Comparison of ENCODE assay signal across 23 cellular contexts in the genomic region with DNA sequence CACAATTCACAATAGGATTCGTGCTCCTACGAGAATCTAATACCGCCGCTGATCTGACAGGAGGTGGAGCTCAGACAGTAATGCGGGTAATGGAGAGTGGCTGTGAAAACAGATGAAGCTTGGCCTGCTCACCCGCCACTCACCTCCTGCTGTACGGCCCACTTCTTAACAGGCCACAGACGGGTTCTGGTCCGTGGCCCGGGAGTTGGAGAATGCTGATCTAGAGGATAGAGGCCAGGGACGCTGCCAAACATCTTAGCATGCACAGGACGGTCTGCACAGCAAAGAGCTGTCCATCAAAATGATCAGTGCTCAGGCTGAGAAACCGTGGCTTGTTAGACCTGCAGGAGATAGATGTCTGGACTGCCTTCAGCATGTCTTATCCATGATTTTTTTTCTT.
DNase-seq lines count a peak whose midpoint lies in the region; ATAC-seq, FAIRE-seq and TF ChIP-seq lines count a peak whose summit lies in the region.
"Had no signal": no experiment of that assay in that cellular context is flagged by ENCODE, and none has a peak within 500 bp of the region (broad histone marks: within the 10 kb centered on the region; RNA-seq: fewer than 3 reads in every experiment).

No MANE protein-coding gene starts in this region.

- H3K27ac ChIP-seq in cingulate gyrus (ENCODE audit: low read depth, low read length) (peak overlapping the region; percentile 22), kidney (ENCODE audit: low read depth in 2 of 2, low read length in 2 of 2) (no peak overlapping the region), transverse colon (no peak overlapping the region)
- H3K27ac ChIP-seq: BLaER1 had no signal

- intact Hi-C loops in sciatic nerve (cut with DNase I) (no loop called here), kidney (cut with DNase I) (no loop called here), transverse colon (cut with DNase I; ENCODE audit: low total_unique reads) (no loop called here)

- no peak overlapping the region for H3K4me3 ChIP-seq in kidney (ENCODE audit: low read length in 2 of 2)
- H3K4me3 ChIP-seq in transverse colon = no peak overlapping the region
- H3K4me3 ChIP-seq: BLaER1, heart right ventricle, upper lobe of left lung had no signal

- H3K27me3 ChIP-seq in transverse colon = no peaks in the 10 kb centered on the region
- H3K27me3 ChIP-seq: BLaER1, heart right ventricle, upper lobe of left lung had no signal

- peak; percentile 9 for ATAC-seq in SK-N-SH treated with all-trans-retinoic acid at 6 μM for 48 hours
- ATAC-seq in sciatic nerve = peak; percentile 13
- ATAC-seq in HG03521 (IDR thresholded peaks at IDR 0.05; ENCODE audit: unreplicated experiment) = no peak
- ATAC-seq: activated CD4-positive, alpha-beta T cell treated with anti-CD3 and anti-CD28 coated beads for 36 hours; heart right ventricle; Panc1; stimulated activated naive CD8-positive, alpha-beta T cell treated with anti-CD3 and anti-CD28 coated beads, Interleukin-15, amount 100 ng/mL, for 72 hours had no signal

- no peak for FAIRE-seq in kidney (lab: Jason Lieb, UNC)
- FAIRE-seq: H54 had no signal

- H3K36me3 ChIP-seq in kidney (ENCODE audit: control insufficient read depth in 1 of 2, insufficient read depth in 2 of 2, low read length in 2 of 2) = peaks cover 17 to 23% of the 10 kb centered on the region in 2 donors
- H3K36me3 ChIP-seq in transverse colon = peaks cover 0 to 7% (median 3%) of the 10 kb centered on the region in 4 donors
- H3K36me3 ChIP-seq: BLaER1 had no signal

- H3K9me3 ChIP-seq in kidney (ENCODE audit: control insufficient read depth in 1 of 2, low read length in 2 of 2) = no peaks in the 10 kb centered on the region
- no peaks in the 10 kb centered on the region for H3K9me3 ChIP-seq in transverse colon
- H3K9me3 ChIP-seq: BLaER1, Caco-2, heart right ventricle, upper lobe of left lung had no signal

- H3K4me1 ChIP-seq in kidney (ENCODE audit: control insufficient read depth in 1 of 2, insufficient read depth in 1 of 2, low read depth in 1 of 2, low read length in 2 of 2) (no peaks in the 10 kb centered on the region), transverse colon (peaks cover 0 to 10% (median 4%) of the 10 kb centered on the region in 4 donors)
- H3K4me1 ChIP-seq: BLaER1, Caco-2 had no signal

- no peak overlapping the region for H3K9ac ChIP-seq in kidney (ENCODE audit: low read length in 2 of 2)
- H3K9ac ChIP-seq: BLaER1 had no signal

- TF ChIP-seq CTCF in kidney (IDR thresholded peaks at IDR 0.05; ENCODE audit: borderline replicate concordance, extremely low read depth, insufficient read depth) (no peak), transverse colon (IDR thresholded peaks at IDR 0.05) (no peak)

- in situ Hi-C loops in transverse colon (cut with MboI; ENCODE audit: low pct_ligation_motif_present in 1 of 4, low pct_unique_long_range_greater_than_20kb in 1 of 4, low sequenced_read_pairs in 3 of 4) = no loop called here

- DNase-seq in Ammon's horn (ENCODE audit: low spot score) = peak; percentile 74
- DNase-seq in sciatic nerve (ENCODE audit: low spot score) = no peak
- no peak for DNase-seq in retina
- no peak for DNase-seq in kidney
- no peak for DNase-seq in transverse colon
- DNase-seq: activated CD4-positive, alpha-beta T cell treated with anti-CD3 and anti-CD28 coated beads for 36 hours; Caco-2; DND-41; heart right ventricle; naive B cell; NCI-H187; NCI-H526 treated with DMSO at 0.1 percent for 48 hours; occipital lobe; SIG-M5; stimulated activated naive CD8-positive, alpha-beta T cell treated with anti-CD3 and anti-CD28 coated beads, Interleukin-15, amount 100 ng/mL, for 72 hours; T-helper 1 cell; upper lobe of left lung had no signal

- no peak for TF ChIP-seq POLR2A in transverse colon (IDR thresholded peaks at IDR 0.05)

- TF ChIP-seq EP300 in transverse colon (IDR thresholded peaks at IDR 0.05; ENCODE audit: low read depth) = no peak

- WGBS in transverse colon (ENCODE audit: low coverage in 1 of 2), 2 donors = 92 to 100% methylated on average over 2 to 13 of the region's 13 CpGs

TF ChIP-seq in SK-N-SH treated with all-trans-retinoic acid at 6 μM for 48 hours, 23 proteins besides CTCF, POLR2A, EP300 and RAD21:
- TF ChIP-seq TCF4 (CRISPR knock-in tag; IDR thresholded peaks at IDR 0.05; ENCODE audit: borderline replicate concordance) (no peak), ZNF8 (CRISPR knock-in tag; IDR thresholded peaks at IDR 0.05) (no peak), GLIS3 (CRISPR knock-in tag; IDR thresholded peaks at IDR 0.05) (no peak), BACH2 (CRISPR knock-in tag; IDR thresholded peaks at IDR 0.05; ENCODE audit: borderline replicate concordance) (no peak), ZNF565 (CRISPR knock-in tag; conservative IDR thresholded peaks at IDR 0.05; ENCODE audit: low read depth) (no peak), ZNF70 (CRISPR knock-in tag; IDR thresholded peaks at IDR 0.05) (no peak), ZFP30 (CRISPR knock-in tag; IDR thresholded peaks at IDR 0.05) (no peak)
- TF ChIP-seq, protein P1, sequence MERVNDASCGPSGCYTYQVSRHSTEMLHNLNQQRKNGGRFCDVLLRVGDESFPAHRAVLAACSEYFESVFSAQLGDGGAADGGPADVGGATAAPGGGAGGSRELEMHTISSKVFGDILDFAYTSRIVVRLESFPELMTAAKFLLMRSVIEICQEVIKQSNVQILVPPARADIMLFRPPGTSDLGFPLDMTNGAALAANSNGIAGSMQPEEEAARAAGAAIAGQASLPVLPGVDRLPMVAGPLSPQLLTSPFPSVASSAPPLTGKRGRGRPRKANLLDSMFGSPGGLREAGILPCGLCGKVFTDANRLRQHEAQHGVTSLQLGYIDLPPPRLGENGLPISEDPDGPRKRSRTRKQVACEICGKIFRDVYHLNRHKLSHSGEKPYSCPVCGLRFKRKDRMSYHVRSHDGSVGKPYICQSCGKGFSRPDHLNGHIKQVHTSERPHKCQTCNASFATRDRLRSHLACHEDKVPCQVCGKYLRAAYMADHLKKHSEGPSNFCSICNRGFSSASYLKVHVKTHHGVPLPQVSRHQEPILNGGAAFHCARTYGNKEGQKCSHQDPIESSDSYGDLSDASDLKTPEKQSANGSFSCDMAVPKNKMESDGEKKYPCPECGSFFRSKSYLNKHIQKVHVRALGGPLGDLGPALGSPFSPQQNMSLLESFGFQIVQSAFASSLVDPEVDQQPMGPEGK (CRISPR knock-in tag; IDR thresholded peaks at IDR 0.05; ENCODE audit: borderline replicate concordance) = no peak
